10 cellular contexts compared by ENCODE assay signal in genomic region chr11:102810943-102811528, GRCh38. TPM values are rescaled to one million over a fixed set of nuclear protein-coding genes. Genes with fewer than 3 reads are reported as not detected.
DNase-seq lines count a peak whose midpoint lies in the region; ATAC-seq, FAIRE-seq and TF ChIP-seq lines count a peak whose summit lies in the region.
"Had no signal": no experiment of that assay in that cellular context is flagged by ENCODE, and none has a peak within 500 bp of the region (broad histone marks: within the 10 kb centered on the region; RNA-seq: fewer than 3 reads in every experiment).

No MANE protein-coding gene starts in this region.

- H3K9me1 ChIP-seq in K562 (ENCODE audit: control insufficient read depth, insufficient read depth, low read length), result no peaks in the 10 kb centered on the region

- H2AFZ ChIP-seq in K562 (ENCODE audit: low read depth, low read length), result no peak overlapping the region

- no peak overlapping the region for H3K27ac Mint-ChIP-seq in mesothelial cell of epicardium
- no peak overlapping the region for H3K27ac Mint-ChIP-seq in activated CD8-positive, alpha-beta T cell treated with anti-CD3 and anti-CD28 coated beads for 36 hours

- WGBS in K562 (ENCODE audit: insufficient coverage, low coverage, missing lambda C conversion rate), result 0% methylated on average over 3 of the region's 3 CpGs

- H3K4me1 ChIP-seq in K562 (replicated peaks in 1 of 2; ENCODE audit: control insufficient read depth in 2 of 2, insufficient read depth in 2 of 2, low read length in 2 of 2), result no peaks in the 10 kb centered on the region; a peak in 1 of 5 replicates

- intact Hi-C loops in K562 (cut with micrococcal nuclease), result no loop called here
- intact Hi-C loops in activated CD8-positive, alpha-beta T cell treated with anti-CD3 and anti-CD28 coated beads for 36 hours (cut with micrococcal nuclease), result no loop called here

- POLR2A ChIA-PET in K562 (lab: Yijun Ruan, JAX), result no interaction called here
- POLR2A ChIA-PET in activated CD8-positive, alpha-beta T cell treated with anti-CD3 and anti-CD28 coated beads for 36 hours (lab: Charles Lee), result no interaction called here

- H3K9ac ChIP-seq in K562 (ENCODE audit: insufficient read depth in 1 of 2, low read depth in 2 of 2, low read length in 2 of 2), result no peak overlapping the region

- H3K36me3 Mint-ChIP-seq in mesothelial cell of epicardium, result no peaks in the 10 kb centered on the region
- H3K36me3 Mint-ChIP-seq in activated CD8-positive, alpha-beta T cell treated with anti-CD3 and anti-CD28 coated beads for 36 hours (ENCODE audit: low read depth), result no peaks in the 10 kb centered on the region

- no peak for TF ChIP-seq RAD21 in K562 (CRISPR knock-in tag; conservative IDR thresholded peaks at IDR 0.05 in 1 of 2, IDR thresholded peaks at IDR 0.05 in 1 of 2)

- TF ChIP-seq POLR2A in K562 (conservative IDR thresholded peaks at IDR 0.05), result no peak

- no peaks in the 10 kb centered on the region for H3K27me3 ChIP-seq in K562 (ENCODE audit: control insufficient read depth in 2 of 2, insufficient read depth in 2 of 2, low read length in 2 of 2)

- DNase-seq in DMS153 treated with DMSO at 0.1 percent for 48 hours (lab: John Stamatoyannopoulos, UW; ENCODE audit: unreplicated experiment), result peak; percentile 39
- peak; percentile 31 to 42 for DNase-seq in Kasumi-1 (lab: John Stamatoyannopoulos, UW)
- DNase-seq in K562 (ENCODE audit: extremely low read depth in 1 of 4, low spot score in 3 of 4), result no peak
- no peak for DNase-seq in mesothelial cell of epicardium (ENCODE audit: low spot score in 2 of 2, unreplicated experiment in 2 of 2)
- no peak for DNase-seq in activated CD8-positive, alpha-beta T cell treated with anti-CD3 and anti-CD28 coated beads for 36 hours
- DNase-seq in DMS79 treated with DMSO at 0.1 percent for 48 hours (lab: John Stamatoyannopoulos, UW), result no peak
- DNase-seq in activated effector memory CD4-positive, alpha-beta T cell treated with anti-CD3 and anti-CD28 coated beads, Interleukin-2, amount 50 U/mL, for 16 hours, result no peak
- DNase-seq: stimulated activated CD4-positive, alpha-beta T cell treated with anti-CD3 and anti-CD28 coated beads, Interleukin-1b, Interleukin-23, amount 100 ng/mL, for 48 hours had no signal

- in situ Hi-C loops in K562 (cut with MboI), result no loop called here

- BruUV-seq in K562 (replicated peaks; lab: Mats Ljungman, UMichigan), result no TSS peak

- H4K20me1 ChIP-seq in K562 (replicated peaks; ENCODE audit: control insufficient read depth, insufficient read depth, low read length), result no peaks in the 10 kb centered on the region

- H3K9me3 ChIP-seq in K562 (replicated peaks; ENCODE audit: control insufficient read depth, insufficient read depth, low read depth, low read length), result no peaks in the 10 kb centered on the region

- no peak for TF ChIP-seq EP300 in K562 (IDR thresholded peaks at IDR 0.05; ENCODE audit: low read length)

- peaks cover 8% of the 10 kb centered on the region for H3K4me1 Mint-ChIP-seq in mesothelial cell of epicardium
- H3K4me1 Mint-ChIP-seq in activated CD8-positive, alpha-beta T cell treated with anti-CD3 and anti-CD28 coated beads for 36 hours (ENCODE audit: low read depth), result no peaks in the 10 kb centered on the region

- H3K4me3 Mint-ChIP-seq in mesothelial cell of epicardium, result no peak overlapping the region
- no peak overlapping the region for H3K4me3 Mint-ChIP-seq in activated CD8-positive, alpha-beta T cell treated with anti-CD3 and anti-CD28 coated beads for 36 hours

- H3K4me2 ChIP-seq in K562 (ENCODE audit: insufficient read depth, low read length), result no peak overlapping the region

- no peak overlapping the region for H3K4me3 ChIP-seq in K562

- H3K27ac ChIP-seq in K562 (ENCODE audit: extremely low read depth, low read depth, low read length), result no peak overlapping the region

- no peaks in the 10 kb centered on the region for H3K36me3 ChIP-seq in K562 (ENCODE audit: control insufficient read depth, insufficient read depth, low read length)

- H3K27me3 Mint-ChIP-seq in mesothelial cell of epicardium (ENCODE audit: low read depth), result no peaks in the 10 kb centered on the region
- peaks cover 3% of the 10 kb centered on the region for H3K27me3 Mint-ChIP-seq in activated CD8-positive, alpha-beta T cell treated with anti-CD3 and anti-CD28 coated beads for 36 hours

- CTCF ChIA-PET in K562 (lab: Yijun Ruan, JAX; ENCODE audit: low intra/inter-chr PET ratio), result no interaction called here
- CTCF ChIA-PET in activated CD8-positive, alpha-beta T cell treated with anti-CD3 and anti-CD28 coated beads for 36 hours (lab: Charles Lee), result interaction anchor here (0.7 kb wide), 1 partner anchor 16 kb away, joined by 3 read pairs; no protein-coding TSS in a partner anchor

- no peak for FAIRE-seq in K562 (lab: Jason Lieb, UNC)
- FAIRE-seq: frontal cortex had no signal

- TF ChIP-seq CTCF in K562 (IDR thresholded peaks at IDR 0.05 in 2 of 3, conservative IDR thresholded peaks at IDR 0.05 in 1 of 3; ENCODE audit: insufficient read depth in 2 of 3, low read depth in 1 of 3, low read length in 3 of 3), result peak in 2 of 3 experiments; percentile 16 to 26; a peak in 1 of 6 replicates
- peak; percentile 44 for TF ChIP-seq CTCF in mesothelial cell of epicardium (IDR thresholded peaks at IDR 0.05; ENCODE audit: unreplicated experiment)
- TF ChIP-seq CTCF in activated CD8-positive, alpha-beta T cell treated with anti-CD3 and anti-CD28 coated beads for 36 hours (IDR thresholded peaks at IDR 0.05), result no peak

- 0 out of 3 replicates have a peak, but pooled peaks have one; percentile 35 for ATAC-seq in K562
- no peak for ATAC-seq in activated CD8-positive, alpha-beta T cell treated with anti-CD3 and anti-CD28 coated beads for 36 hours
- no peak for ATAC-seq in HG03342 (IDR thresholded peaks at IDR 0.05; ENCODE audit: unreplicated experiment)

- H3K79me2 ChIP-seq in K562 (ENCODE audit: control insufficient read depth, insufficient read depth, low read length), result no peaks in the 10 kb centered on the region

- H3K9me3 Mint-ChIP-seq in mesothelial cell of epicardium, result peaks cover 14% of the 10 kb centered on the region
- no peaks in the 10 kb centered on the region for H3K9me3 Mint-ChIP-seq in activated CD8-positive, alpha-beta T cell treated with anti-CD3 and anti-CD28 coated beads for 36 hours

RNA-seq across cellular contexts. Expression of gene MMP1, which starts 13.1 kb away (rescaled TPM):
- total RNA-seq in K562 (2011; cell fraction: chromatin; rRNA removed; ENCODE audit: low replicate concordance), result 0.26 and 0.42 TPM in 2 replicates
- total RNA-seq in K562 (2011; cell fraction: nucleolus; rRNA removed), result 0.53 and 0.67 TPM in 2 replicates
- total RNA-seq in K562 (2011; cell fraction: nucleoplasm; rRNA removed), result 0.29 and 0.46 TPM in 2 replicates
- total RNA-seq in K562 (2014; rRNA removed), result not detected in 2 replicates
- total RNA-seq in K562 (2014; rRNA removed; fragmentation: Illumina TruSeq; extraction: Trizol), result 0.15 TPM in 1 of 2 replicates, not detected in the other
- 0.19 and 0.25 TPM in 2 replicates for total RNA-seq in K562 (2015; rRNA removed; fragmentation: Illumina TruSeq; extraction: Trizol)
- total RNA-seq in K562 (2021), result 0.18 TPM in 1 of 2 replicates, not detected in the other
- 0.07 and 0.33 TPM in 2 replicates for polyA plus RNA-seq in K562 (2011; rRNA removed)
- 0.21 TPM in 1 of 2 replicates, not detected in the other for polyA plus RNA-seq in K562 (2011; cell fraction: cytosol; rRNA removed)
- polyA plus RNA-seq in K562 (2011; cell fraction: nucleus; rRNA removed), result 0.11 TPM in 1 of 2 replicates, not detected in the other
- 0.17 and 1.5 TPM in 2 replicates for polyA plus RNA-seq in K562 (2012)
- polyA plus RNA-seq in K562 (2014; fragmentation: Illumina TruSeq; extraction: Trizol), result 0.09 and 0.10 TPM in 2 replicates
- polyA plus RNA-seq in K562 (2014; fragmentation: Nextera tagmentation; extraction: Ambion mirVana), result under 1 TPM in 1 of 2 experiments, not detected in 1; 0.06 TPM
- 0.07 TPM in 1 of 2 replicates, not detected in the other for polyA plus RNA-seq in K562 (2014; rRNA removed)
- polyA minus RNA-seq in K562 (2011; rRNA and poly(A)+ RNA removed), result 0.18 TPM in 1 of 2 replicates, not detected in the other
- polyA minus RNA-seq in K562 (2011; cell fraction: cytosol; rRNA and poly(A)+ RNA removed), result not detected in 2 replicates
- not detected in 2 replicates for polyA minus RNA-seq in K562 (2011; cell fraction: nucleus; rRNA and poly(A)+ RNA removed)
- 0.13 to 0.18 TPM in 2 of 3 replicates, not detected in the other for total RNA-seq in mesothelial cell of epicardium
- not detected for total RNA-seq in activated CD8-positive, alpha-beta T cell treated with anti-CD3 and anti-CD28 coated beads for 36 hours
- total RNA-seq: frontal cortex had no signal

RNA-seq across cellular contexts. Expression of gene MMP10, which starts 30.6 kb away (rescaled TPM):
- not detected in 2 replicates for total RNA-seq in K562 (2011; cell fraction: chromatin; rRNA removed; ENCODE audit: low replicate concordance)
- total RNA-seq in K562 (2011; cell fraction: nucleolus; rRNA removed), result not detected in 2 replicates
- not detected in 2 replicates for total RNA-seq in K562 (2011; cell fraction: nucleoplasm; rRNA removed)
- total RNA-seq in K562 (2014; rRNA removed), result not detected in 2 replicates
- not detected in 2 replicates for total RNA-seq in K562 (2014; rRNA removed; fragmentation: Illumina TruSeq; extraction: Trizol)
- not detected in 2 replicates for total RNA-seq in K562 (2015; rRNA removed; fragmentation: Illumina TruSeq; extraction: Trizol)
- total RNA-seq in K562 (2021), result not detected in 2 replicates
- not detected in 2 replicates for polyA plus RNA-seq in K562 (2011; rRNA removed)
- polyA plus RNA-seq in K562 (2011; cell fraction: cytosol; rRNA removed), result 0.10 TPM in 1 of 2 replicates, not detected in the other
- polyA plus RNA-seq in K562 (2011; cell fraction: nucleus; rRNA removed), result not detected in 2 replicates
- polyA plus RNA-seq in K562 (2012), result 0.14 TPM in 1 of 2 replicates, not detected in the other
- polyA plus RNA-seq in K562 (2014; fragmentation: Illumina TruSeq; extraction: Trizol), result not detected in 2 replicates
- polyA plus RNA-seq in K562 (2014; fragmentation: Nextera tagmentation; extraction: Ambion mirVana), result not detected
- 0.15 TPM in 1 of 2 replicates, not detected in the other for polyA plus RNA-seq in K562 (2014; rRNA removed)
- polyA minus RNA-seq in K562 (2011; rRNA and poly(A)+ RNA removed), result 0.28 TPM in 1 of 2 replicates, not detected in the other
- not detected in 2 replicates for polyA minus RNA-seq in K562 (2011; cell fraction: cytosol; rRNA and poly(A)+ RNA removed)
- polyA minus RNA-seq in K562 (2011; cell fraction: nucleus; rRNA and poly(A)+ RNA removed), result not detected in 2 replicates
- total RNA-seq in mesothelial cell of epicardium, result not detected in 3 replicates
- total RNA-seq in activated CD8-positive, alpha-beta T cell treated with anti-CD3 and anti-CD28 coated beads for 36 hours, result not detected
- total RNA-seq: frontal cortex had no signal

RNA-seq across cellular contexts. Expression of gene MMP3, which starts 32.4 kb away (rescaled TPM):
- total RNA-seq in K562 (2011; cell fraction: chromatin; rRNA removed; ENCODE audit: low replicate concordance), result not detected in 2 replicates
- not detected in 2 replicates for total RNA-seq in K562 (2011; cell fraction: nucleolus; rRNA removed)
- not detected in 2 replicates for total RNA-seq in K562 (2011; cell fraction: nucleoplasm; rRNA removed)
- not detected in 2 replicates for total RNA-seq in K562 (2014; rRNA removed)
- total RNA-seq in K562 (2014; rRNA removed; fragmentation: Illumina TruSeq; extraction: Trizol), result not detected in 2 replicates
- total RNA-seq in K562 (2015; rRNA removed; fragmentation: Illumina TruSeq; extraction: Trizol), result not detected in 2 replicates
- not detected in 2 replicates for total RNA-seq in K562 (2021)
- not detected in 2 replicates for polyA plus RNA-seq in K562 (2011; rRNA removed)
- polyA plus RNA-seq in K562 (2011; cell fraction: cytosol; rRNA removed), result not detected in 2 replicates
- not detected in 2 replicates for polyA plus RNA-seq in K562 (2011; cell fraction: nucleus; rRNA removed)
- not detected in 2 replicates for polyA plus RNA-seq in K562 (2012)
- polyA plus RNA-seq in K562 (2014; fragmentation: Illumina TruSeq; extraction: Trizol), result not detected in 2 replicates
- not detected for polyA plus RNA-seq in K562 (2014; fragmentation: Nextera tagmentation; extraction: Ambion mirVana)
- polyA plus RNA-seq in K562 (2014; rRNA removed), result not detected in 2 replicates
- polyA minus RNA-seq in K562 (2011; rRNA and poly(A)+ RNA removed), result not detected in 2 replicates
- not detected in 2 replicates for polyA minus RNA-seq in K562 (2011; cell fraction: cytosol; rRNA and poly(A)+ RNA removed)
- not detected in 2 replicates for polyA minus RNA-seq in K562 (2011; cell fraction: nucleus; rRNA and poly(A)+ RNA removed)
- total RNA-seq in mesothelial cell of epicardium, result not detected in 3 replicates
- not detected for total RNA-seq in activated CD8-positive, alpha-beta T cell treated with anti-CD3 and anti-CD28 coated beads for 36 hours
- total RNA-seq: frontal cortex had no signal

Comparison
In these comparisons a context has a peak if more than half of its experiments do, and no peak if none do; other contexts are left out.
1. DNase-seq: peak in DMS153 treated with DMSO at 0.1 percent for 48 hours (single experiment) and Kasumi-1 (2 of 2); none in K562 (0 of 4), mesothelial cell of epicardium (0 of 2), activated CD8-positive, alpha-beta T cell treated with anti-CD3 and anti-CD28 coated beads for 36 hours (single experiment), DMS79 treated with DMSO at 0.1 percent for 48 hours (single experiment) and activated effector memory CD4-positive, alpha-beta T cell treated with anti-CD3 and anti-CD28 coated beads, Interleukin-2, amount 50 U/mL, for 16 hours (single experiment).